ENCODE assay signal across 13 cellular contexts in the genomic region with DNA sequence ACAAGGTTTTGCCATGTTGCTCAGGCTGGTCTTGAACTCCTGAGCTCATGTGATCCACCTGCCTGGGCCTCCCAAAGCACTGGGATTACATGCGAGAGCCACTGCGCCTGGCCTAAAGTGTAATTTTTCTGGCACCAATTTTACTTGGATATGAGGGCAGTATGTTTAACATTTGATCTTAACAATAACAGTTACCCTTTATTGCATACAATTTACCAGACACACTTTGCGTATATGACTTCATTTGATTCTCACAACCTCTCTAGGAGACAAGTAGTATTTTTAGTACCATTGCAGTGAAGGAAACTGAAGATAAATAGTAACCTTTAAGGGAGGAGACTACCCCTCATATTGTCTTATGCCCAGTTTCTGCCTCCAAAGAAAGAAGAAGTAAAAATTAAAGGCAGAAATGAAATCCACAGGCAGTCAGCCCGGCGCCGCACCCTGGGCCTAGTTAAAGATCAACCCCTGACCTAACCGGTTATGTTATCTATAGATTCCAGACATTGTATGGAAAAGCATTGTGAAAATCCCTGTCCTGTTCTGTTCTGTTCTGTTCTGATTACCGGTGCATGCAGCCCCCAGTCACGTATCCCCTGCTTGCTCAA. TPM values are rescaled to one million over a fixed set of nuclear protein-coding genes. Genes with fewer than 3 reads are reported as not detected.
"Had no signal": no experiment of that assay in that cellular context is flagged by ENCODE, and none has a peak within 500 bp of the region (broad histone marks: within the 10 kb centered on the region; RNA-seq: fewer than 3 reads in every experiment).

No MANE protein-coding gene starts in this region.

RNA-seq across cellular contexts. Expression of gene CYP26A1, which starts 54.0 kb away (rescaled TPM):
- total RNA-seq: heart left ventricle; lower lobe of right lung; mammary epithelial cell; naive thymus-derived CD8-positive, alpha-beta T cell; osteoblast; pancreas; psoas muscle; sigmoid colon; smooth muscle cell; subcutaneous adipose tissue; thoracic aorta; ureter had no signal
- polyA plus RNA-seq: heart left ventricle; keratinocyte; mammary epithelial cell; naive thymus-derived CD8-positive, alpha-beta T cell; sigmoid colon had no signal
